Comparison of ENCODE assay signal across 1 cellular context in genomic region chr6:30721198-30722024, GRCh38.
TF ChIP-seq lines count a peak whose summit lies in the region.

No MANE protein-coding gene starts in this region.

TF ChIP-seq in WTC11, 78 proteins besides CTCF, POLR2A, EP300 and RAD21 (continued from another document and continues in another):
- TF ChIP-seq, protein P1, sequence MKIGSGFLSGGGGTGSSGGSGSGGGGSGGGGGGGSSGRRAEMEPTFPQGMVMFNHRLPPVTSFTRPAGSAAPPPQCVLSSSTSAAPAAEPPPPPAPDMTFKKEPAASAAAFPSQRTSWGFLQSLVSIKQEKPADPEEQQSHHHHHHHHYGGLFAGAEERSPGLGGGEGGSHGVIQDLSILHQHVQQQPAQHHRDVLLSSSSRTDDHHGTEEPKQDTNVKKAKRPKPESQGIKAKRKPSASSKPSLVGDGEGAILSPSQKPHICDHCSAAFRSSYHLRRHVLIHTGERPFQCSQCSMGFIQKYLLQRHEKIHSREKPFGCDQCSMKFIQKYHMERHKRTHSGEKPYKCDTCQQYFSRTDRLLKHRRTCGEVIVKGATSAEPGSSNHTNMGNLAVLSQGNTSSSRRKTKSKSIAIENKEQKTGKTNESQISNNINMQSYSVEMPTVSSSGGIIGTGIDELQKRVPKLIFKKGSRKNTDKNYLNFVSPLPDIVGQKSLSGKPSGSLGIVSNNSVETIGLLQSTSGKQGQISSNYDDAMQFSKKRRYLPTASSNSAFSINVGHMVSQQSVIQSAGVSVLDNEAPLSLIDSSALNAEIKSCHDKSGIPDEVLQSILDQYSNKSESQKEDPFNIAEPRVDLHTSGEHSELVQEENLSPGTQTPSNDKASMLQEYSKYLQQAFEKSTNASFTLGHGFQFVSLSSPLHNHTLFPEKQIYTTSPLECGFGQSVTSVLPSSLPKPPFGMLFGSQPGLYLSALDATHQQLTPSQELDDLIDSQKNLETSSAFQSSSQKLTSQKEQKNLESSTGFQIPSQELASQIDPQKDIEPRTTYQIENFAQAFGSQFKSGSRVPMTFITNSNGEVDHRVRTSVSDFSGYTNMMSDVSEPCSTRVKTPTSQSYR (CRISPR knock-in tag; IDR thresholded peaks at IDR 0.05): no peak
- no peak for TF ChIP-seq CBFB (CRISPR knock-in tag; IDR thresholded peaks at IDR 0.05; ENCODE audit: low read depth)
- TF ChIP-seq, protein P2, sequence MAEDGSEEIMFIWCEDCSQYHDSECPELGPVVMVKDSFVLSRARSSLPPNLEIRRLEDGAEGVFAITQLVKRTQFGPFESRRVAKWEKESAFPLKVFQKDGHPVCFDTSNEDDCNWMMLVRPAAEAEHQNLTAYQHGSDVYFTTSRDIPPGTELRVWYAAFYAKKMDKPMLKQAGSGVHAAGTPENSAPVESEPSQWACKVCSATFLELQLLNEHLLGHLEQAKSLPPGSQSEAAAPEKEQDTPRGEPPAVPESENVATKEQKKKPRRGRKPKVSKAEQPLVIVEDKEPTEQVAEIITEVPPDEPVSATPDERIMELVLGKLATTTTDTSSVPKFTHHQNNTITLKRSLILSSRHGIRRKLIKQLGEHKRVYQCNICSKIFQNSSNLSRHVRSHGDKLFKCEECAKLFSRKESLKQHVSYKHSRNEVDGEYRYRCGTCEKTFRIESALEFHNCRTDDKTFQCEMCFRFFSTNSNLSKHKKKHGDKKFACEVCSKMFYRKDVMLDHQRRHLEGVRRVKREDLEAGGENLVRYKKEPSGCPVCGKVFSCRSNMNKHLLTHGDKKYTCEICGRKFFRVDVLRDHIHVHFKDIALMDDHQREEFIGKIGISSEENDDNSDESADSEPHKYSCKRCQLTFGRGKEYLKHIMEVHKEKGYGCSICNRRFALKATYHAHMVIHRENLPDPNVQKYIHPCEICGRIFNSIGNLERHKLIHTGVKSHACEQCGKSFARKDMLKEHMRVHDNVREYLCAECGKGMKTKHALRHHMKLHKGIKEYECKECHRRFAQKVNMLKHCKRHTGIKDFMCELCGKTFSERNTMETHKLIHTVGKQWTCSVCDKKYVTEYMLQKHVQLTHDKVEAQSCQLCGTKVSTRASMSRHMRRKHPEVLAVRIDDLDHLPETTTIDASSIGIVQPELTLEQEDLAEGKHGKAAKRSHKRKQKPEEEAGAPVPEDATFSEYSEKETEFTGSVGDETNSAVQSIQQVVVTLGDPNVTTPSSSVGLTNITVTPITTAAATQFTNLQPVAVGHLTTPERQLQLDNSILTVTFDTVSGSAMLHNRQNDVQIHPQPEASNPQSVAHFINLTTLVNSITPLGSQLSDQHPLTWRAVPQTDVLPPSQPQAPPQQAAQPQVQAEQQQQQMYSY (CRISPR knock-in tag; IDR thresholded peaks at IDR 0.05): no peak
- peak; percentile 54; the same call in 1 of the 2 replicates for TF ChIP-seq E2F5 (CRISPR knock-in tag; IDR thresholded peaks at IDR 0.05)
- TF ChIP-seq ZBTB43 (CRISPR knock-in tag; IDR thresholded peaks at IDR 0.05): peak; percentile 54; the same call in 1 of the 2 replicates
- no peak for TF ChIP-seq IRF2 (CRISPR knock-in tag; IDR thresholded peaks at IDR 0.05; ENCODE audit: borderline replicate concordance, low read depth)
- peak; percentile 79; the same call in 1 of the 2 replicates for TF ChIP-seq JUN (CRISPR knock-in tag; IDR thresholded peaks at IDR 0.05)
- TF ChIP-seq ZNF416 (CRISPR knock-in tag; IDR thresholded peaks at IDR 0.05): peak; percentile 98
- TF ChIP-seq, protein P3, sequence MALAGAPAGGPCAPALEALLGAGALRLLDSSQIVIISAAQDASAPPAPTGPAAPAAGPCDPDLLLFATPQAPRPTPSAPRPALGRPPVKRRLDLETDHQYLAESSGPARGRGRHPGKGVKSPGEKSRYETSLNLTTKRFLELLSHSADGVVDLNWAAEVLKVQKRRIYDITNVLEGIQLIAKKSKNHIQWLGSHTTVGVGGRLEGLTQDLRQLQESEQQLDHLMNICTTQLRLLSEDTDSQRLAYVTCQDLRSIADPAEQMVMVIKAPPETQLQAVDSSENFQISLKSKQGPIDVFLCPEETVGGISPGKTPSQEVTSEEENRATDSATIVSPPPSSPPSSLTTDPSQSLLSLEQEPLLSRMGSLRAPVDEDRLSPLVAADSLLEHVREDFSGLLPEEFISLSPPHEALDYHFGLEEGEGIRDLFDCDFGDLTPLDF (CRISPR knock-in tag; IDR thresholded peaks at IDR 0.05): no peak
- no peak for TF ChIP-seq CREB1 (CRISPR knock-in tag; IDR thresholded peaks at IDR 0.05)
- peak; percentile 95 for TF ChIP-seq USF1 (CRISPR knock-in tag; IDR thresholded peaks at IDR 0.05)
- no peak for TF ChIP-seq FOXJ3 (CRISPR knock-in tag; IDR thresholded peaks at IDR 0.05; ENCODE audit: borderline replicate concordance)
- TF ChIP-seq MLX (CRISPR knock-in tag; IDR thresholded peaks at IDR 0.05): peak; percentile 85; the same call in 1 of the 2 replicates
- peak; percentile 47; the same call in 1 of the 2 replicates for TF ChIP-seq MYBL2 (CRISPR knock-in tag; IDR thresholded peaks at IDR 0.05)
- TF ChIP-seq, protein P4, sequence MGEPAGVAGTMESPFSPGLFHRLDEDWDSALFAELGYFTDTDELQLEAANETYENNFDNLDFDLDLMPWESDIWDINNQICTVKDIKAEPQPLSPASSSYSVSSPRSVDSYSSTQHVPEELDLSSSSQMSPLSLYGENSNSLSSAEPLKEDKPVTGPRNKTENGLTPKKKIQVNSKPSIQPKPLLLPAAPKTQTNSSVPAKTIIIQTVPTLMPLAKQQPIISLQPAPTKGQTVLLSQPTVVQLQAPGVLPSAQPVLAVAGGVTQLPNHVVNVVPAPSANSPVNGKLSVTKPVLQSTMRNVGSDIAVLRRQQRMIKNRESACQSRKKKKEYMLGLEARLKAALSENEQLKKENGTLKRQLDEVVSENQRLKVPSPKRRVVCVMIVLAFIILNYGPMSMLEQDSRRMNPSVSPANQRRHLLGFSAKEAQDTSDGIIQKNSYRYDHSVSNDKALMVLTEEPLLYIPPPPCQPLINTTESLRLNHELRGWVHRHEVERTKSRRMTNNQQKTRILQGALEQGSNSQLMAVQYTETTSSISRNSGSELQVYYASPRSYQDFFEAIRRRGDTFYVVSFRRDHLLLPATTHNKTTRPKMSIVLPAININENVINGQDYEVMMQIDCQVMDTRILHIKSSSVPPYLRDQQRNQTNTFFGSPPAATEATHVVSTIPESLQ (CRISPR knock-in tag; IDR thresholded peaks at IDR 0.05): no peak
- peak; percentile 66 for TF ChIP-seq CREM (CRISPR knock-in tag; IDR thresholded peaks at IDR 0.05)
- no peak for TF ChIP-seq ZBTB21 (CRISPR knock-in tag; IDR thresholded peaks at IDR 0.05; ENCODE audit: borderline replicate concordance)
- no peak for TF ChIP-seq ZNF121 (CRISPR knock-in tag; IDR thresholded peaks at IDR 0.05)
- peak; percentile 39; the same call in 1 of the 2 replicates for TF ChIP-seq ZNF263 (CRISPR knock-in tag; IDR thresholded peaks at IDR 0.05; ENCODE audit: low read depth)
- peak; percentile 71; the same call in 1 of the 2 replicates for TF ChIP-seq ESRRA (CRISPR knock-in tag; IDR thresholded peaks at IDR 0.05; ENCODE audit: borderline replicate concordance)
- TF ChIP-seq ZNF232 (CRISPR knock-in tag; IDR thresholded peaks at IDR 0.05): no peak
- no peak for TF ChIP-seq GRHL2 (CRISPR knock-in tag; IDR thresholded peaks at IDR 0.05; ENCODE audit: insufficient replicate concordance, severe bottlenecking)
- peak; percentile 75; the same call in 1 of the 2 replicates for TF ChIP-seq CDX4 (CRISPR knock-in tag; IDR thresholded peaks at IDR 0.05; ENCODE audit: borderline replicate concordance)
- no peak for TF ChIP-seq ZNF138 (CRISPR knock-in tag; conservative IDR thresholded peaks at IDR 0.05)
- TF ChIP-seq, protein P5, sequence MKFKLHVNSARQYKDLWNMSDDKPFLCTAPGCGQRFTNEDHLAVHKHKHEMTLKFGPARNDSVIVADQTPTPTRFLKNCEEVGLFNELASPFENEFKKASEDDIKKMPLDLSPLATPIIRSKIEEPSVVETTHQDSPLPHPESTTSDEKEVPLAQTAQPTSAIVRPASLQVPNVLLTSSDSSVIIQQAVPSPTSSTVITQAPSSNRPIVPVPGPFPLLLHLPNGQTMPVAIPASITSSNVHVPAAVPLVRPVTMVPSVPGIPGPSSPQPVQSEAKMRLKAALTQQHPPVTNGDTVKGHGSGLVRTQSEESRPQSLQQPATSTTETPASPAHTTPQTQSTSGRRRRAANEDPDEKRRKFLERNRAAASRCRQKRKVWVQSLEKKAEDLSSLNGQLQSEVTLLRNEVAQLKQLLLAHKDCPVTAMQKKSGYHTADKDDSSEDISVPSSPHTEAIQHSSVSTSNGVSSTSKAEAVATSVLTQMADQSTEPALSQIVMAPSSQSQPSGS (CRISPR knock-in tag; IDR thresholded peaks at IDR 0.05; ENCODE audit: borderline replicate concordance, low read depth): no peak
- TF ChIP-seq HMGXB4 (CRISPR knock-in tag; IDR thresholded peaks at IDR 0.05): peak; percentile 50; the same call in 1 of the 2 replicates
- no peak for TF ChIP-seq ATF1 (CRISPR knock-in tag; IDR thresholded peaks at IDR 0.05)
- no peak for TF ChIP-seq NFYB (CRISPR knock-in tag; conservative IDR thresholded peaks at IDR 0.05; ENCODE audit: low read depth)
- TF ChIP-seq, protein P6, sequence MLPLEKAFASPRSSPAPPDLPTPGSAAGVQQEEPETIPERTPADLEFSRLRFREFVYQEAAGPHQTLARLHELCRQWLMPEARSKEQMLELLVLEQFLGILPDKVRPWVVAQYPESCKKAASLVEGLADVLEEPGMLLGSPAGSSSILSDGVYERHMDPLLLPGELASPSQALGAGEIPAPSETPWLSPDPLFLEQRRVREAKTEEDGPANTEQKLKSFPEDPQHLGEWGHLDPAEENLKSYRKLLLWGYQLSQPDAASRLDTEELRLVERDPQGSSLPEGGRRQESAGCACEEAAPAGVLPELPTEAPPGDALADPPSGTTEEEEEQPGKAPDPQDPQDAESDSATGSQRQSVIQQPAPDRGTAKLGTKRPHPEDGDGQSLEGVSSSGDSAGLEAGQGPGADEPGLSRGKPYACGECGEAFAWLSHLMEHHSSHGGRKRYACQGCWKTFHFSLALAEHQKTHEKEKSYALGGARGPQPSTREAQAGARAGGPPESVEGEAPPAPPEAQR (CRISPR knock-in tag; IDR thresholded peaks at IDR 0.05): no peak
- TF ChIP-seq, protein P7, sequence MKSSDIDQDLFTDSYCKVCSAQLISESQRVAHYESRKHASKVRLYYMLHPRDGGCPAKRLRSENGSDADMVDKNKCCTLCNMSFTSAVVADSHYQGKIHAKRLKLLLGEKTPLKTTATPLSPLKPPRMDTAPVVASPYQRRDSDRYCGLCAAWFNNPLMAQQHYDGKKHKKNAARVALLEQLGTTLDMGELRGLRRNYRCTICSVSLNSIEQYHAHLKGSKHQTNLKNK (CRISPR knock-in tag; IDR thresholded peaks at IDR 0.05): no peak; the same call in 1 of the 2 replicates
- no peak for TF ChIP-seq E2F4 (CRISPR knock-in tag; IDR thresholded peaks at IDR 0.05; ENCODE audit: borderline replicate concordance, low read depth)
